In genomic region chr2:147293958-147294824, GRCh38 we compare ENCODE assay signal across 20 cellular contexts.
DNase-seq lines count a peak whose midpoint lies in the region; ATAC-seq and TF ChIP-seq lines count a peak whose summit lies in the region.
"Had no signal": no experiment of that assay in that cellular context is flagged by ENCODE, and none has a peak within 500 bp of the region (broad histone marks: within the 10 kb centered on the region; RNA-seq: fewer than 3 reads in every experiment).

No MANE protein-coding gene starts in this region.

- H3K4me1 Mint-ChIP-seq in activated naive CD4-positive, alpha-beta T cell treated with anti-CD3 and anti-CD28 coated beads for 36 hours (ENCODE audit: low read depth) = peaks cover 60% of the 10 kb centered on the region
- H3K4me1 Mint-ChIP-seq in activated T-helper 2 cell treated with anti-CD3 and anti-CD28 coated beads, Interferon-gamma antibody, Interleukin-2, Interleukin-4, amounts not matched to agents 10 μg/mL and 5 μg/mL and 100 μg/mL, durations not matched to agents 14 hours and 24 hours and 36 hours (ENCODE audit: low read depth) = peaks cover 79% of the 10 kb centered on the region
- no peaks in the 10 kb centered on the region for H3K4me1 Mint-ChIP-seq in CD14-positive monocyte
- H3K4me1 Mint-ChIP-seq: naive B cell had no signal

- DNase-seq in activated naive CD4-positive, alpha-beta T cell treated with anti-CD3 and anti-CD28 coated beads for 36 hours = no peak
- no peak for DNase-seq in activated naive CD4-positive, alpha-beta T cell treated with anti-CD3 and anti-CD28 coated beads, Interleukin-2, amount 50 U/mL, for 16 hours
- peak; percentile 32 for DNase-seq in NCI-H226
- no peak for DNase-seq in activated T-helper 2 cell treated with anti-CD3 and anti-CD28 coated beads, Interferon-gamma antibody, Interleukin-2, Interleukin-4, amounts not matched to agents 10 μg/mL and 5 μg/mL and 100 μg/mL, durations not matched to agents 14 hours and 24 hours and 36 hours (ENCODE audit: low spot score)
- no peak for DNase-seq in stimulated activated naive CD8-positive, alpha-beta T cell treated with anti-CD3 and anti-CD28 coated beads, Interleukin-15, Interleukin-2, amounts not matched to agents 100 U/mL and 50 U/mL, for 24 hours
- no peak for DNase-seq in CD14-positive monocyte (ENCODE audit: low spot score)
- DNase-seq: DMS 273 treated with DMSO at 0.1 percent for 48 hours; esophagus squamous epithelium; HCEC 1CT; hypothalamus; Karpas-422; left lung; naive B cell; NCI-H1694; NCI-H2171; NCI-H524 treated with DMSO at 0.1 percent for 48 hours; retina; stimulated activated naive B cell treated with anti-CD40 and anti-IgM and Interleukin-4, amounts not matched to agents 10 μg/mL and 1 μg/mL and 100 μg/mL, for 72 hours; thyroid gland had no signal

- H3K9me3 Mint-ChIP-seq in activated naive CD4-positive, alpha-beta T cell treated with anti-CD3 and anti-CD28 coated beads for 36 hours = no peaks in the 10 kb centered on the region
- H3K9me3 Mint-ChIP-seq in activated T-helper 2 cell treated with anti-CD3 and anti-CD28 coated beads, Interferon-gamma antibody, Interleukin-2, Interleukin-4, amounts not matched to agents 10 μg/mL and 5 μg/mL and 100 μg/mL, durations not matched to agents 14 hours and 24 hours and 36 hours = peaks cover 25% of the 10 kb centered on the region
- H3K9me3 Mint-ChIP-seq in CD14-positive monocyte = peaks cover 0 to 8% (median 2%) of the 10 kb centered on the region in 7 donors

- H3K4me3 Mint-ChIP-seq in activated naive CD4-positive, alpha-beta T cell treated with anti-CD3 and anti-CD28 coated beads for 36 hours = no peak overlapping the region
- peak overlapping the region; percentile 11 for H3K4me3 Mint-ChIP-seq in activated T-helper 2 cell treated with anti-CD3 and anti-CD28 coated beads, Interferon-gamma antibody, Interleukin-2, Interleukin-4, amounts not matched to agents 10 μg/mL and 5 μg/mL and 100 μg/mL, durations not matched to agents 14 hours and 24 hours and 36 hours (ENCODE audit: low read depth)
- H3K4me3 Mint-ChIP-seq in CD14-positive monocyte = no peak overlapping the region
- H3K4me3 Mint-ChIP-seq: naive B cell; stimulated activated naive B cell treated with anti-CD40 and anti-IgM and Interleukin-4, amounts not matched to agents 10 μg/mL and 1 μg/mL and 100 μg/mL, for 72 hours had no signal

- H3K27me3 Mint-ChIP-seq in activated naive CD4-positive, alpha-beta T cell treated with anti-CD3 and anti-CD28 coated beads for 36 hours (ENCODE audit: low read depth) = no peaks in the 10 kb centered on the region
- no peaks in the 10 kb centered on the region for H3K27me3 Mint-ChIP-seq in activated T-helper 2 cell treated with anti-CD3 and anti-CD28 coated beads, Interferon-gamma antibody, Interleukin-2, Interleukin-4, amounts not matched to agents 10 μg/mL and 5 μg/mL and 100 μg/mL, durations not matched to agents 14 hours and 24 hours and 36 hours (ENCODE audit: low read depth)
- H3K27me3 Mint-ChIP-seq in CD14-positive monocyte (ENCODE audit: low read depth in 3 of 3) = no peaks in the 10 kb centered on the region
- H3K27me3 Mint-ChIP-seq: naive B cell; stimulated activated naive B cell treated with anti-CD40 and anti-IgM and Interleukin-4, amounts not matched to agents 10 μg/mL and 1 μg/mL and 100 μg/mL, for 72 hours had no signal

- peaks cover 4% of the 10 kb centered on the region for H3K36me3 Mint-ChIP-seq in activated naive CD4-positive, alpha-beta T cell treated with anti-CD3 and anti-CD28 coated beads for 36 hours (ENCODE audit: low read depth)
- H3K36me3 Mint-ChIP-seq in activated T-helper 2 cell treated with anti-CD3 and anti-CD28 coated beads, Interferon-gamma antibody, Interleukin-2, Interleukin-4, amounts not matched to agents 10 μg/mL and 5 μg/mL and 100 μg/mL, durations not matched to agents 14 hours and 24 hours and 36 hours (ENCODE audit: low read depth) = peaks cover 33% of the 10 kb centered on the region
- H3K36me3 Mint-ChIP-seq in CD14-positive monocyte = no peaks in the 10 kb centered on the region
- H3K36me3 Mint-ChIP-seq: naive B cell; stimulated activated naive B cell treated with anti-CD40 and anti-IgM and Interleukin-4, amounts not matched to agents 10 μg/mL and 1 μg/mL and 100 μg/mL, for 72 hours had no signal

- TF ChIP-seq CTCF in CD14-positive monocyte (IDR thresholded peaks at IDR 0.05) = no peak

- peak; percentile 53 for ATAC-seq in stimulated activated naive CD8-positive, alpha-beta T cell treated with anti-CD3 and anti-CD28 coated beads, Interleukin-15, Interleukin-2, amounts not matched to agents 100 U/mL and 50 U/mL, for 24 hours
- ATAC-seq in GM21576 (IDR thresholded peaks at IDR 0.05; ENCODE audit: unreplicated experiment) = no peak
- ATAC-seq: left lung; stimulated activated naive B cell treated with anti-CD40 and anti-IgM and Interleukin-4, amounts not matched to agents 10 μg/mL and 1 μg/mL and 100 μg/mL, for 72 hours had no signal

- intact Hi-C loops in activated naive CD4-positive, alpha-beta T cell treated with anti-CD3 and anti-CD28 coated beads for 36 hours (cut with micrococcal nuclease) = loop anchor here (1.0 to 10.0 kb wide), 4 partner anchors 33 to 1351 kb away; partner anchors contain the start of gene EPC2
- intact Hi-C loops in activated T-helper 2 cell treated with anti-CD3 and anti-CD28 coated beads, Interferon-gamma antibody, Interleukin-2, Interleukin-4, amounts not matched to agents 10 μg/mL and 5 μg/mL and 100 μg/mL, durations not matched to agents 14 hours and 24 hours and 36 hours (cut with micrococcal nuclease) = loop anchor here (1.0 to 10.0 kb wide), 6 partner anchors 33 to 1231 kb away; partner anchors contain the start of genes MBD5 and ORC4
- intact Hi-C loops in CD14-positive monocyte (cut with micrococcal nuclease) = no loop called here

- CTCF ChIA-PET in activated naive CD4-positive, alpha-beta T cell treated with anti-CD3 and anti-CD28 coated beads for 36 hours (lab: Charles Lee) = no interaction called here

- peak overlapping the region; percentile 89 for H3K27ac Mint-ChIP-seq in activated naive CD4-positive, alpha-beta T cell treated with anti-CD3 and anti-CD28 coated beads for 36 hours
- H3K27ac Mint-ChIP-seq in activated T-helper 2 cell treated with anti-CD3 and anti-CD28 coated beads, Interferon-gamma antibody, Interleukin-2, Interleukin-4, amounts not matched to agents 10 μg/mL and 5 μg/mL and 100 μg/mL, durations not matched to agents 14 hours and 24 hours and 36 hours = peak overlapping the region; percentile 72
- no peak overlapping the region for H3K27ac Mint-ChIP-seq in CD14-positive monocyte
- H3K27ac Mint-ChIP-seq: naive B cell; stimulated activated naive B cell treated with anti-CD40 and anti-IgM and Interleukin-4, amounts not matched to agents 10 μg/mL and 1 μg/mL and 100 μg/mL, for 72 hours had no signal

Comparison
In these comparisons a context has a peak if more than half of its experiments do, and no peak if none do; other contexts are left out.
1. H3K27ac Mint-ChIP-seq: peak in activated naive CD4-positive, alpha-beta T cell treated with anti-CD3 and anti-CD28 coated beads for 36 hours (single experiment) and activated T-helper 2 cell treated with anti-CD3 and anti-CD28 coated beads, Interferon-gamma antibody, Interleukin-2, Interleukin-4, amounts not matched to agents 10 μg/mL and 5 μg/mL and 100 μg/mL, durations not matched to agents 14 hours and 24 hours and 36 hours (single experiment); none in CD14-positive monocyte (0 of 7).
2. intact Hi-C loops: an anchor here in activated naive CD4-positive, alpha-beta T cell treated with anti-CD3 and anti-CD28 coated beads for 36 hours (1.0 to 10.0 kb wide) and activated T-helper 2 cell treated with anti-CD3 and anti-CD28 coated beads, Interferon-gamma antibody, Interleukin-2, Interleukin-4, amounts not matched to agents 10 μg/mL and 5 μg/mL and 100 μg/mL, durations not matched to agents 14 hours and 24 hours and 36 hours (1.0 to 10.0 kb wide); none called in CD14-positive monocyte.